Comparison of ENCODE assay signal across 16 cellular contexts in the genomic region with DNA sequence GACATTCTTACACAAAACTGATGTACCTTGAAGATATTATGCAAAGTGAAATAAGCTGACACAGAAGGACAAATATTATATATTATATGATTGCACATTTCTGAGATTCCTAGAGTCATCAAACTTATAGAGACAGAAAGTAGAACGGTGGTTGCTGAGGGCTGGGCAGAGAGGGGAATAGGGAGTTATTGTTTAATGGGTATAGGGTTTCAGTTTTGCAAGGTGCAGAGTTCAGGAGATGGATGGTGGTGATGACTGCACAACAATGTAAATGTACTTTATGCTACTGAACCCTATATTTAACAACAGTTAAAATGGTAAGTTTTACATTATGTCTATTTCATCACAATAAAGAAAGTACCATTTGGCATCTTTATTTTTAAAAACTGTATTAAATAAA.
"Had no signal": no experiment of that assay in that cellular context is flagged by ENCODE, and none has a peak within 500 bp of the region (broad histone marks: within the 10 kb centered on the region; RNA-seq: fewer than 3 reads in every experiment).

No MANE protein-coding gene starts in this region.

- H3K9me3 ChIP-seq: psoas muscle, sigmoid colon had no signal

- H3K27ac ChIP-seq: brain microvascular endothelial cell, hepatocyte, psoas muscle, sigmoid colon had no signal

- DNase-seq: activated CD4-positive, alpha-beta T cell treated with anti-CD3 and anti-CD28 coated beads, Interleukin-2, amount 50 U/mL, for 4 hours; activated CD4-positive, CD25-positive, alpha-beta regulatory T cell treated with anti-CD3 and anti-CD28 coated beads, Interleukin-2, amount 50 U/mL, for 72 hours; activated gamma-delta T cell; activated T-cell treated with anti-CD3 and anti-CD28 coated beads, Interleukin-2, amount 50 U/mL, for 1 hour; brain microvascular endothelial cell; cerebellar nuclear complex; effector memory CD8-positive, alpha-beta T cell; left ventricle myocardium superior; mesenchymal stem cell; psoas muscle; sigmoid colon; stimulated activated CD4-positive, alpha-beta T cell treated with anti-CD3 and anti-CD28 coated beads, Interleukin-2, amount 100 ng/mL, for 24 hours; stimulated activated naive B cell treated with anti-CD40 and anti-IgM and Interleukin-4, amounts not matched to agents 10 μg/mL and 1 μg/mL and 100 μg/mL, for 72 hours; substantia nigra; trophoblast cell had no signal

- H3K27me3 ChIP-seq: brain microvascular endothelial cell, hepatocyte, sigmoid colon had no signal

- H3K4me2 ChIP-seq: hepatocyte had no signal

- ATAC-seq: effector memory CD8-positive, alpha-beta T cell; left ventricle myocardium superior; psoas muscle; stimulated activated naive B cell treated with anti-CD40 and anti-IgM and Interleukin-4, amounts not matched to agents 10 μg/mL and 1 μg/mL and 100 μg/mL, for 72 hours had no signal

- H3K36me3 ChIP-seq: brain microvascular endothelial cell had no signal

- H2AFZ ChIP-seq: hepatocyte had no signal

- H3K4me3 ChIP-seq: hepatocyte, psoas muscle, sigmoid colon had no signal
